Comparison of ENCODE assay signal across 33 cellular contexts in genomic region chr4:1623821-1624518, GRCh38.
"Had no signal": no experiment of that assay in that cellular context is flagged by ENCODE, and none has a peak within 500 bp of the region (broad histone marks: within the 10 kb centered on the region; RNA-seq: fewer than 3 reads in every experiment).

No MANE protein-coding gene starts in this region.

- H3K4me1 ChIP-seq: adrenal gland, body of pancreas, breast epithelium had no signal

- H3K4me3 ChIP-seq: adrenal gland, body of pancreas, breast epithelium had no signal

- H3K27ac ChIP-seq: adrenal gland, body of pancreas, brain microvascular endothelial cell, breast epithelium, VCaP had no signal

- H3K36me3 ChIP-seq: adrenal gland, brain microvascular endothelial cell, breast epithelium had no signal

- ATAC-seq: activated CD8-positive, alpha-beta T cell treated with anti-CD3 and anti-CD28 coated beads for 36 hours; activated T-cell treated with anti-CD3 and anti-CD28 coated beads, Interleukin-2, amount 50 U/mL, for 4 hours; activated T-cell treated with anti-CD3 and anti-CD28 coated beads, Interleukin-2, amount 50 U/mL, for 72 hours; activated T-helper 17 cell treated with anti-CD3 and anti-CD28 coated beads, Interleukin-2, amount 50 U/mL, for 72 hours; body of pancreas had no signal

- H3K27me3 Mint-ChIP-seq: activated CD4-positive, alpha-beta memory T cell treated with anti-CD3 and anti-CD28 coated beads for 36 hours; activated CD4-positive, alpha-beta T cell treated with anti-CD3 and anti-CD28 coated beads, Interleukin-2, amount 10 ng/mL, durations not matched to agents 24 days and 14 days; activated CD8-positive, alpha-beta T cell treated with anti-CD3 and anti-CD28 coated beads for 36 hours; activated naive CD8-positive, alpha-beta T cell treated with anti-CD3 and anti-CD28 coated beads for 36 hours; activated T-helper 17 cell treated with anti-CD3 and anti-CD28 coated beads, Interleukin-2, amount 50 U/mL, for 72 hours had no signal

- DNase-seq: activated B cell treated with CpG ODN at 0.5 μM for 24 hours; activated CD4-positive, alpha-beta memory T cell treated with anti-CD3 and anti-CD28 coated beads for 36 hours; activated CD4-positive, alpha-beta T cell treated with anti-CD3 and anti-CD28 coated beads for 4 hours; activated CD4-positive, alpha-beta T cell treated with anti-CD3 and anti-CD28 coated beads, Interleukin-2, amount 10 ng/mL, durations not matched to agents 24 days and 14 days; activated CD4-positive, alpha-beta T cell treated with anti-CD3 and anti-CD28 coated beads, Interleukin-2, amount 50 U/mL, for 1 hour; activated CD4-positive, alpha-beta T cell treated with anti-CD3 and anti-CD28 coated beads, Interleukin-2, amount 50 U/mL, for 4 hours; activated CD4-positive, CD25-positive, alpha-beta regulatory T cell treated with anti-CD3 and anti-CD28 coated beads, Interleukin-2, amount 50 U/mL, for 72 hours; activated CD8-positive, alpha-beta memory T cell treated with anti-CD3 and anti-CD28 coated beads, Interleukin-2, amount 50 U/mL, for 4 hours; activated CD8-positive, alpha-beta T cell treated with anti-CD3 and anti-CD28 coated beads for 36 hours; activated effector memory CD4-positive, alpha-beta T cell treated with anti-CD3 and anti-CD28 coated beads, Interleukin-2, amount 50 U/mL, for 16 hours; activated gamma-delta T cell treated with Interleukin-2 at 50 U/mL for 16 hours; activated naive CD4-positive, alpha-beta T cell; activated naive CD4-positive, alpha-beta T cell treated with anti-CD3 and anti-CD28 coated beads for 36 hours; activated naive CD4-positive, alpha-beta T cell treated with anti-CD3 and anti-CD28 coated beads, Interleukin-2, amount 50 U/mL, for 16 hours; activated naive CD8-positive, alpha-beta T cell treated with anti-CD3 and anti-CD28 coated beads for 36 hours; activated T-cell treated with anti-CD3 and anti-CD28 coated beads for 4 hours; activated T-cell treated with anti-CD3 and anti-CD28 coated beads, Interleukin-2, amount 50 U/mL, for 1 hour; activated T-cell treated with anti-CD3 and anti-CD28 coated beads, Interleukin-2, amount 50 U/mL, for 4 hours; activated T-cell treated with anti-CD3 and anti-CD28 coated beads, Interleukin-2, amount 50 U/mL, for 72 hours; amniotic stem cell; aorta; body of pancreas; brain microvascular endothelial cell; central memory CD4-positive, alpha-beta T cell; T-helper 2 cell; T-helper 9 cell had no signal

- H3K9me3 Mint-ChIP-seq: activated CD4-positive, alpha-beta memory T cell treated with anti-CD3 and anti-CD28 coated beads for 36 hours; activated CD4-positive, alpha-beta T cell treated with anti-CD3 and anti-CD28 coated beads, Interleukin-2, amount 10 ng/mL, durations not matched to agents 24 days and 14 days; activated CD8-positive, alpha-beta T cell treated with anti-CD3 and anti-CD28 coated beads for 36 hours; activated naive CD4-positive, alpha-beta T cell treated with anti-CD3 and anti-CD28 coated beads for 36 hours; activated naive CD4-positive, alpha-beta T cell treated with anti-CD3 and anti-CD28 coated beads, Interleukin-2, amount 50 U/mL, for 72 hours; activated naive CD8-positive, alpha-beta T cell treated with anti-CD3 and anti-CD28 coated beads for 36 hours; activated T-cell treated with anti-CD3 and anti-CD28 coated beads, Interleukin-2, amount 50 U/mL, for 4 hours; activated T-cell treated with anti-CD3 and anti-CD28 coated beads, Interleukin-2, amount 50 U/mL, for 72 hours; activated T-helper 1 cell treated with anti-CD3 and anti-CD28 coated beads, Interleukin-12 subunit alpha, Interleukin-12 subunit beta, Interleukin-2, Interleukin-4 antibody, amounts not matched to agents 30 ng/mL and 10 ng/mL and 1 ng/mL, durations not matched to agents 14 hours and 24 hours and 36 hours; activated T-helper 17 cell treated with anti-CD3 and anti-CD28 coated beads, Interleukin-2, amount 50 U/mL, for 72 hours; T-helper 2 cell treated with Interferon-gamma antibody and Interleukin-4, amounts not matched to agents 5 μg/mL and 100 μg/mL, for 36 hours had no signal

- H3K27me3 ChIP-seq: adrenal gland, body of pancreas, brain microvascular endothelial cell, breast epithelium had no signal

- H3K4me3 Mint-ChIP-seq: activated B cell treated with CpG ODN at 0.5 μM for 24 hours; activated CD4-positive, alpha-beta memory T cell treated with anti-CD3 and anti-CD28 coated beads for 36 hours; activated CD4-positive, alpha-beta T cell treated with anti-CD3 and anti-CD28 coated beads, Interleukin-2, amount 10 ng/mL, durations not matched to agents 24 days and 14 days; activated CD8-positive, alpha-beta T cell treated with anti-CD3 and anti-CD28 coated beads for 36 hours; activated naive CD4-positive, alpha-beta T cell treated with anti-CD3 and anti-CD28 coated beads for 36 hours; activated naive CD8-positive, alpha-beta T cell treated with anti-CD3 and anti-CD28 coated beads for 36 hours; activated T-cell treated with anti-CD3 and anti-CD28 coated beads, Interleukin-2, amount 50 U/mL, for 4 hours; activated T-cell treated with anti-CD3 and anti-CD28 coated beads, Interleukin-2, amount 50 U/mL, for 72 hours; activated T-helper 1 cell treated with anti-CD3 and anti-CD28 coated beads, Interleukin-12 subunit alpha, Interleukin-12 subunit beta, Interleukin-2, Interleukin-4 antibody, amounts not matched to agents 30 ng/mL and 10 ng/mL and 1 ng/mL, durations not matched to agents 14 hours and 24 hours and 36 hours; activated T-helper 17 cell treated with anti-CD3 and anti-CD28 coated beads, Interleukin-2, amount 50 U/mL, for 72 hours; T-helper 2 cell treated with Interferon-gamma antibody and Interleukin-4, amounts not matched to agents 5 μg/mL and 100 μg/mL, for 36 hours had no signal

- H3K4me1 Mint-ChIP-seq: activated B cell treated with CpG ODN at 0.5 μM for 24 hours; activated CD4-positive, alpha-beta T cell treated with anti-CD3 and anti-CD28 coated beads, Interleukin-2, amount 10 ng/mL, durations not matched to agents 24 days and 14 days; activated naive CD8-positive, alpha-beta T cell treated with anti-CD3 and anti-CD28 coated beads for 36 hours had no signal

- H3K27ac Mint-ChIP-seq: activated B cell treated with CpG ODN at 0.5 μM for 24 hours; activated CD4-positive, alpha-beta memory T cell treated with anti-CD3 and anti-CD28 coated beads for 36 hours; activated CD4-positive, alpha-beta T cell treated with anti-CD3 and anti-CD28 coated beads, Interleukin-2, amount 10 ng/mL, durations not matched to agents 24 days and 14 days; activated CD8-positive, alpha-beta T cell treated with anti-CD3 and anti-CD28 coated beads for 36 hours; activated naive CD4-positive, alpha-beta T cell treated with anti-CD3 and anti-CD28 coated beads for 36 hours; activated naive CD8-positive, alpha-beta T cell treated with anti-CD3 and anti-CD28 coated beads for 36 hours; activated T-cell treated with anti-CD3 and anti-CD28 coated beads, Interleukin-2, amount 50 U/mL, for 72 hours; activated T-helper 1 cell treated with anti-CD3 and anti-CD28 coated beads, Interleukin-12 subunit alpha, Interleukin-12 subunit beta, Interleukin-2, Interleukin-4 antibody, amounts not matched to agents 30 ng/mL and 10 ng/mL and 1 ng/mL, durations not matched to agents 14 hours and 24 hours and 36 hours; activated T-helper 17 cell treated with anti-CD3 and anti-CD28 coated beads, Interleukin-2, amount 50 U/mL, for 72 hours; T-helper 2 cell treated with Interferon-gamma antibody and Interleukin-4, amounts not matched to agents 5 μg/mL and 100 μg/mL, for 36 hours had no signal

- H3K36me3 Mint-ChIP-seq: activated CD4-positive, alpha-beta memory T cell treated with anti-CD3 and anti-CD28 coated beads for 36 hours; activated naive CD4-positive, alpha-beta T cell treated with anti-CD3 and anti-CD28 coated beads, Interleukin-2, amount 50 U/mL, for 72 hours; activated naive CD8-positive, alpha-beta T cell treated with anti-CD3 and anti-CD28 coated beads for 36 hours had no signal

- H3K9me3 ChIP-seq: adrenal gland, body of pancreas, breast epithelium had no signal
